ENCODE assay signal across 10 cellular contexts in genomic region chr4:12118651-12119213, GRCh38.
A peak's percentile ranks its signal among the peaks of the same experiment; 100 is the strongest.
DNase-seq lines count a peak whose midpoint lies in the region; ATAC-seq and FAIRE-seq lines count a peak whose summit lies in the region.
"Had no signal": no experiment of that assay in that cellular context is flagged by ENCODE, and none has a peak within 500 bp of the region (broad histone marks: within the 10 kb centered on the region; RNA-seq: fewer than 3 reads in every experiment).

No MANE protein-coding gene starts in this region.

- H2BK120ac ChIP-seq in mesenchymal stem cell (ENCODE audit: low read depth, low read length), result no peak overlapping the region

- H3K18ac ChIP-seq in mesenchymal stem cell (ENCODE audit: low read depth in 1 of 2, low read length in 2 of 2), result no peak overlapping the region

- peaks cover 39% of the 10 kb centered on the region for H3K9me3 ChIP-seq in mesenchymal stem cell (ENCODE audit: control insufficient read depth, low read length)
- no peaks in the 10 kb centered on the region for H3K9me3 ChIP-seq in small intestine (ENCODE audit: control insufficient read depth, low read depth)

- no peaks in the 10 kb centered on the region for H3K27me3 Mint-ChIP-seq in T-cell

- POLR2A ChIA-PET in T-cell (lab: Charles Lee), result no interaction called here

- no peak overlapping the region for H3K14ac ChIP-seq in mesenchymal stem cell (ENCODE audit: low read length in 2 of 2)

- peak; percentile 61 for ATAC-seq in GM19372 (IDR thresholded peaks at IDR 0.05; ENCODE audit: low read depth, unreplicated experiment)
- peak; percentile 85 for ATAC-seq in HG02885 (IDR thresholded peaks at IDR 0.05; ENCODE audit: poor library complexity, unreplicated experiment)
- ATAC-seq in T-cell (replicated peaks in 1 of 4), result no peak

- no peaks in the 10 kb centered on the region for H3K36me3 Mint-ChIP-seq in T-cell

- DNase-seq in NOMO-1 treated with DMSO at 0.1 percent for 48 hours (lab: John Stamatoyannopoulos, UW; ENCODE audit: unreplicated experiment) (peak; percentile 99), mesenchymal stem cell (peak; percentile 36), T-cell (no peak), small intestine (no peak), DMS153 (lab: John Stamatoyannopoulos, UW) (no peak)
- DNase-seq in activated T-cell treated with anti-CD3 and anti-CD28 coated beads, Interleukin-2, amount 50 U/mL, for 1 hour, result no peak
- DNase-seq: activated CD4-positive, CD25-positive, alpha-beta regulatory T cell treated with anti-CD3 and anti-CD28 coated beads, Interleukin-2, amount 50 U/mL, for 72 hours; foreskin melanocyte had no signal

- CTCF ChIA-PET in T-cell (lab: Charles Lee), result no interaction called here

- H3K4me1 Mint-ChIP-seq in T-cell, result no peaks in the 10 kb centered on the region

- H3K9me3 Mint-ChIP-seq in T-cell, result peaks cover 17 to 23% (median 19%) of the 10 kb centered on the region in 3 donors

- H3K4ac ChIP-seq in mesenchymal stem cell (ENCODE audit: low read depth in 1 of 2, low read length in 2 of 2), result no peak overlapping the region

- no peak overlapping the region for H3K27ac Mint-ChIP-seq in T-cell

- H2AK5ac ChIP-seq in mesenchymal stem cell (ENCODE audit: low read length, severe bottlenecking), result no peak overlapping the region

- no peak overlapping the region for H2BK15ac ChIP-seq in mesenchymal stem cell (ENCODE audit: low read depth, poor library complexity, severe bottlenecking)

- H3K36me3 ChIP-seq in mesenchymal stem cell (ENCODE audit: control insufficient read depth in 1 of 2, insufficient read depth in 2 of 2, low read depth in 1 of 2, low read length in 2 of 2) (no peaks in the 10 kb centered on the region), small intestine (ENCODE audit: control insufficient read depth in 2 of 2, insufficient read depth in 2 of 2, low read length in 2 of 2) (no peaks in the 10 kb centered on the region)

- H2BK5ac ChIP-seq in mesenchymal stem cell (ENCODE audit: low read depth, low read length, poor library complexity, severe bottlenecking), result no peak overlapping the region

- H3K4me3 ChIP-seq in mesenchymal stem cell (ENCODE audit: insufficient read depth in 1 of 2, low read depth in 1 of 2, low read length in 2 of 2) (no peak overlapping the region), small intestine (ENCODE audit: low read depth in 1 of 2, low read length in 2 of 2) (no peak overlapping the region)

- no peak overlapping the region for H4K91ac ChIP-seq in mesenchymal stem cell (ENCODE audit: low read length)

- H3K27ac ChIP-seq in mesenchymal stem cell (ENCODE audit: low read length, poor library complexity, severe bottlenecking), result no peak overlapping the region
- no peak overlapping the region for H3K27ac ChIP-seq in small intestine (ENCODE audit: low read depth in 1 of 2, low read length in 1 of 2)

- H3K23ac ChIP-seq in mesenchymal stem cell (ENCODE audit: low read length in 2 of 2), result no peak overlapping the region

- no peak for FAIRE-seq in small intestine (lab: Jason Lieb, UNC)

- H2AFZ ChIP-seq in mesenchymal stem cell (ENCODE audit: low read depth, low read length), result no peak overlapping the region

- H2BK12ac ChIP-seq in mesenchymal stem cell (ENCODE audit: low read length in 2 of 2), result no peak overlapping the region

- no peak overlapping the region for H3K4me3 Mint-ChIP-seq in T-cell

- no peak overlapping the region for H3K9ac ChIP-seq in mesenchymal stem cell (ENCODE audit: low read length)

- WGBS in mesenchymal stem cell, result 80% methylated on average over 1 of the region's 2 CpGs
- WGBS in small intestine, 3 donors, result 42 to 57% (median 49%) methylated on average over 2 of the region's 2 CpGs

- no peaks in the 10 kb centered on the region for H3K27me3 ChIP-seq in mesenchymal stem cell (ENCODE audit: control insufficient read depth in 1 of 2, insufficient read depth in 1 of 2, low read length in 2 of 2)
- H3K27me3 ChIP-seq in small intestine (ENCODE audit: control insufficient read depth in 2 of 2, insufficient read depth in 2 of 2, low read length in 2 of 2), result no peaks in the 10 kb centered on the region

- no peak overlapping the region for H3K4me2 ChIP-seq in mesenchymal stem cell (ENCODE audit: low read length, poor library complexity, severe bottlenecking)

- H3K4me1 ChIP-seq in mesenchymal stem cell (ENCODE audit: control insufficient read depth, insufficient read depth, low read depth, low read length) (no peaks in the 10 kb centered on the region), small intestine (ENCODE audit: control insufficient read depth in 2 of 2, insufficient read depth in 1 of 2, low read depth in 1 of 2, low read length in 1 of 2) (no peaks in the 10 kb centered on the region)

- no peaks in the 10 kb centered on the region for H3K79me1 ChIP-seq in mesenchymal stem cell (replicated peaks; ENCODE audit: low read length, poor library complexity, severe bottlenecking)

- no peak overlapping the region for H4K8ac ChIP-seq in mesenchymal stem cell (ENCODE audit: low read length)

Comparison
In these comparisons a context has a peak if more than half of its experiments do, and no peak if none do; other contexts are left out.
1. ATAC-seq: peak in GM19372 (single experiment) and HG02885 (single experiment); none in T-cell (0 of 4).
2. DNase-seq: peak in NOMO-1 treated with DMSO at 0.1 percent for 48 hours (single experiment) and mesenchymal stem cell (single experiment); none in T-cell (0 of 34), small intestine (single experiment), DMS153 (single experiment) and activated T-cell treated with anti-CD3 and anti-CD28 coated beads, Interleukin-2, amount 50 U/mL, for 1 hour (single experiment).